Comparison of ENCODE assay signal across 8 cellular contexts in the genomic region with DNA sequence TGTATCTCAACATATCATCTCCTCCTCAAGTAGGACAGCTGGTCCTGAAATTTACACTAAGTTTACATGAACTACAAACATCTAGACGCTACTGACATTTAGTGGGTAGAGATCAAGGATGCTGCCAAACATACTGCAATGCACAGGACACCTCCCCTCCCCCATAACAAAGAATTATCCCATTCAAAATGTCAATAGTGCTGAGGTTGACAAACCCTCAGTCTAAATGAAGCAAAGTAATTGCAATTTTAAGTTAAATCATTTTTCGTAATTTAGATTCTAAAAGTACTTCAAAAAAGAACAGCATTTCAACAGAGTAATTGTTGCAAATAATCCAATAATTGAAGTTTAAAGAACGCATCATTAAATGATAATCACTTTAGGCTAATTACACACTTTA. TPM values are rescaled to one million over a fixed set of nuclear protein-coding genes. Genes with fewer than 3 reads are reported as not detected.
DNase-seq lines count a peak whose midpoint lies in the region; ATAC-seq and TF ChIP-seq lines count a peak whose summit lies in the region.

No MANE protein-coding gene starts in this region.

- peaks cover 7% of the 10 kb centered on the region for H3K36me3 Mint-ChIP-seq in progenitor cell of endocrine pancreas (ENCODE audit: insufficient read depth)

- TF ChIP-seq EP300 in esophagus muscularis mucosa (IDR thresholded peaks at IDR 0.05) = no peak

- ATAC-seq in RWPE2 (ENCODE audit: low read depth) (no peak), omental fat pad (ENCODE audit: low FRiP score) (no peak)

- intact Hi-C loops in esophagus muscularis mucosa (cut with DNase I) = no loop called here

- peaks cover 5% of the 10 kb centered on the region for H3K4me1 ChIP-seq in RWPE2 (ENCODE audit: insufficient read depth, poor library complexity, severe bottlenecking)
- H3K4me1 ChIP-seq in esophagus muscularis mucosa = peaks cover 3 to 25% (median 19%) of the 10 kb centered on the region in 4 donors

- H3K27me3 Mint-ChIP-seq in progenitor cell of endocrine pancreas = no peaks in the 10 kb centered on the region

- no peaks in the 10 kb centered on the region for H3K9me3 Mint-ChIP-seq in progenitor cell of endocrine pancreas (ENCODE audit: low read depth)

- peaks cover 9% of the 10 kb centered on the region for H3K4me1 Mint-ChIP-seq in progenitor cell of endocrine pancreas (ENCODE audit: low read depth)

- no peak for DNase-seq in GM12865 (ENCODE audit: low read depth)
- no peak for DNase-seq in RWPE2 (ENCODE audit: low spot score)
- DNase-seq in esophagus muscularis mucosa (ENCODE audit: extremely low spot score) = no peak
- no peak for DNase-seq in progenitor cell of endocrine pancreas (ENCODE audit: low spot score, unreplicated experiment)
- no peak for DNase-seq in NCI-H1048 (lab: John Stamatoyannopoulos, UW)
- DNase-seq in stimulated activated CD4-positive, alpha-beta T cell treated with anti-CD3 and anti-CD28 coated beads, Interleukin-4, amount 100 ng/mL, for 1 hour = no peak
- DNase-seq in NOMO-1 (lab: John Stamatoyannopoulos, UW; ENCODE audit: unreplicated experiment in 2 of 2) = no peak
- DNase-seq in omental fat pad (ENCODE audit: low spot score) = no peak

- H3K27ac Mint-ChIP-seq in progenitor cell of endocrine pancreas = peak overlapping the region; percentile 99

- 55% methylated on average over 3 of the region's 3 CpGs for WGBS in esophagus muscularis mucosa

- H3K27me3 ChIP-seq in RWPE2 (ENCODE audit: insufficient read depth, poor library complexity, severe bottlenecking) (no peaks in the 10 kb centered on the region), esophagus muscularis mucosa (no peaks in the 10 kb centered on the region)

- H3K9me3 ChIP-seq in RWPE2 (ENCODE audit: severe bottlenecking) = no peaks in the 10 kb centered on the region
- no peaks in the 10 kb centered on the region for H3K9me3 ChIP-seq in esophagus muscularis mucosa

- peak overlapping the region; percentile 37 for H3K27ac ChIP-seq in RWPE2 (ENCODE audit: poor library complexity, severe bottlenecking)
- H3K27ac ChIP-seq in esophagus muscularis mucosa (replicated peaks in 1 of 4) = peak overlapping the region in 3 of 4 donors; percentile 87 to 91 (median 88)

- peak overlapping the region; percentile 95 for H3K4me3 Mint-ChIP-seq in progenitor cell of endocrine pancreas (ENCODE audit: low read depth)

- H3K4me3 ChIP-seq in GM12865 (ENCODE audit: low read depth, low read length) (peak overlapping the region; percentile 96), RWPE2 (ENCODE audit: severe bottlenecking) (peak overlapping the region; percentile 49), esophagus muscularis mucosa (peak overlapping the region; percentile 76 to 82 (median 80))

- TF ChIP-seq CTCF in GM12865 (IDR thresholded peaks at IDR 0.05; ENCODE audit: insufficient read depth, low read depth, low read length, missing control alignments) = no peak
- no peak for TF ChIP-seq CTCF in RWPE2 (IDR thresholded peaks at IDR 0.05; ENCODE audit: poor library complexity, severe bottlenecking)
- TF ChIP-seq CTCF in esophagus muscularis mucosa (IDR thresholded peaks at IDR 0.05) = no peak
- no peak for TF ChIP-seq CTCF in progenitor cell of endocrine pancreas (IDR thresholded peaks at IDR 0.05; ENCODE audit: unreplicated experiment)
- no peak for TF ChIP-seq CTCF in omental fat pad (IDR thresholded peaks at IDR 0.05)

- H3K36me3 ChIP-seq in RWPE2 (ENCODE audit: low read depth) = no peaks in the 10 kb centered on the region
- peaks cover 0 to 17% (median 6%) of the 10 kb centered on the region in 4 donors for H3K36me3 ChIP-seq in esophagus muscularis mucosa

- no peak for TF ChIP-seq POLR2A in esophagus muscularis mucosa (IDR thresholded peaks at IDR 0.05; ENCODE audit: low read depth)

RNA-seq across cellular contexts. Expression of a gene that starts 1.2 kb away (rescaled TPM):
- 1 to 10 TPM; 4.1 to 7.5 (median 6.4) TPM for total RNA-seq in esophagus muscularis mucosa
- 13.0 and 13.5 TPM in 2 replicates for total RNA-seq in progenitor cell of endocrine pancreas
- 10 to 100 TPM in 1 of 4 donors, 1 to 10 TPM in 3; 5.5 to 40.0 (median 7.3) TPM for total RNA-seq in omental fat pad

RNA-seq across cellular contexts. Expression of a gene that starts 49.1 kb away (rescaled TPM):
- total RNA-seq in esophagus muscularis mucosa (100 to 1,000 TPM; 186 to 296 (median 192) TPM), progenitor cell of endocrine pancreas (11.0 and 13.1 TPM in 2 replicates), omental fat pad (10 to 100 TPM; 48.7 to 96.2 (median 57.0) TPM)
